Comparison of ENCODE assay signal across 1 cellular context in genomic region chr1:220092694-220093093, GRCh38.
TF ChIP-seq lines count a peak whose summit lies in the region.

No MANE protein-coding gene starts in this region.

TF ChIP-seq in HCT116, 20 proteins besides CTCF, POLR2A, EP300 and RAD21 (continued from another document):
- no peak for TF ChIP-seq REST (IDR thresholded peaks at IDR 0.05; ENCODE audit: low read depth)
- no peak for TF ChIP-seq TCF7L2 (IDR thresholded peaks at IDR 0.05; ENCODE audit: borderline replicate concordance, extremely low read depth, insufficient read depth, insufficient read length)
- TF ChIP-seq ZBTB33 (IDR thresholded peaks at IDR 0.05; ENCODE audit: extremely low read depth, insufficient replicate concordance, low read length) = no peak
